Comparison of ENCODE assay signal across 8 cellular contexts in the genomic region with DNA sequence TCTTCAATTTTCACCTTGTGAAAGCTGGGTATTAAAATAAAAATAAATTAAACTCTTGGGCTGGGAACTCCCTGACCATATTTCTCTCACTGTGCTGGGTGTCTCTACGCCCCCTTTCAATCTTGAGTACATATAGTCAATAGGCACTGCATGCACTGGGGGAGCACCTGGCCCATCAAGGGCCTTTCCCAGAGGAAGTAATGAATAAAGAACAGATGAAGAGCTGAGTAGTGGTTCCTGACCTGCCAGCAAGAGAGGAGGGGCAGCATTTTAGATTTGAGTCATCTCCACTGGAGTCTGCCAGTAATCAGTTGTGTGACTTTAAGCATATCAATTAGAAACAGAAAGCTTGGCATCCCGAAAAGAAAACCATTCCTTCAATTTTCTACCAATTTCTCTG. TPM values are rescaled to one million over a fixed set of nuclear protein-coding genes. Genes with fewer than 3 reads are reported as not detected.
DNase-seq lines count a peak whose midpoint lies in the region; ATAC-seq, FAIRE-seq and TF ChIP-seq lines count a peak whose summit lies in the region.

No MANE protein-coding gene starts in this region.

- H3K9me3 ChIP-seq in tibial nerve = no peaks in the 10 kb centered on the region

- H3K27me3 ChIP-seq in tibial nerve = no peaks in the 10 kb centered on the region

- peaks cover 74% of the 10 kb centered on the region for H3K4me1 Mint-ChIP-seq in activated naive CD4-positive, alpha-beta T cell treated with anti-CD3 and anti-CD28 coated beads, Interleukin-2, amount 50 U/mL, for 24 hours

- peak overlapping the region; percentile 27 for H3K4me3 Mint-ChIP-seq in activated naive CD4-positive, alpha-beta T cell treated with anti-CD3 and anti-CD28 coated beads, Interleukin-2, amount 50 U/mL, for 24 hours

- H3K36me3 ChIP-seq in tibial nerve = no peaks in the 10 kb centered on the region

- H3K9me3 Mint-ChIP-seq in activated naive CD4-positive, alpha-beta T cell treated with anti-CD3 and anti-CD28 coated beads, Interleukin-2, amount 50 U/mL, for 24 hours = no peaks in the 10 kb centered on the region

- WGBS in tibial nerve, 2 donors = 81 to 87% methylated on average over 2 of the region's 2 CpGs

- no peak for FAIRE-seq in urothelium cell line (lab: Jason Lieb, UNC)

- no peak for TF ChIP-seq CTCF in tibial nerve (IDR thresholded peaks at IDR 0.05)

- H3K4me1 ChIP-seq in tibial nerve = peaks cover 0 to 25% (median under 1%) of the 10 kb centered on the region in 4 donors

- no peak overlapping the region for H3K27ac ChIP-seq in tibial nerve

- H3K27me3 Mint-ChIP-seq in activated naive CD4-positive, alpha-beta T cell treated with anti-CD3 and anti-CD28 coated beads, Interleukin-2, amount 50 U/mL, for 24 hours = no peaks in the 10 kb centered on the region

- ATAC-seq in GM19025 (IDR thresholded peaks at IDR 0.05; ENCODE audit: low read depth, unreplicated experiment) (peak; percentile 94), HG03108 (IDR thresholded peaks at IDR 0.05; ENCODE audit: unreplicated experiment) (peak; percentile 86)

- TF ChIP-seq EP300 in tibial nerve (IDR thresholded peaks at IDR 0.05) = no peak

- H3K36me3 Mint-ChIP-seq in activated naive CD4-positive, alpha-beta T cell treated with anti-CD3 and anti-CD28 coated beads, Interleukin-2, amount 50 U/mL, for 24 hours = peaks cover 17% of the 10 kb centered on the region

- no peak overlapping the region for H3K4me3 ChIP-seq in tibial nerve

- H3K27ac Mint-ChIP-seq in activated naive CD4-positive, alpha-beta T cell treated with anti-CD3 and anti-CD28 coated beads, Interleukin-2, amount 50 U/mL, for 24 hours = no peak overlapping the region

- DNase-seq in A172 (ENCODE audit: low spot score) (peak; percentile 85), Ammon's horn (ENCODE audit: low spot score) (no peak), tibial nerve (ENCODE audit: low spot score in 2 of 2) (no peak), urothelium cell line (ENCODE audit: low spot score) (no peak)
- DNase-seq in stimulated activated CD8-positive, alpha-beta memory T cell treated with anti-CD3 and anti-CD28 coated beads, Interleukin-4, amount 100 ng/mL, for 48 hours = peak; percentile 53

- TF ChIP-seq POLR2A in tibial nerve (IDR thresholded peaks at IDR 0.05) = no peak

RNA-seq across cellular contexts. Expression of a gene that starts 6.2 kb away (rescaled TPM):
- 155 and 158 TPM in 2 replicates for total RNA-seq in A172 (2014; rRNA removed; shearing (Covaris generic))
- 100 to 1,000 TPM in 1 of 4 donors, 10 to 100 TPM in 3; 61.4 to 111 (median 92.7) TPM for total RNA-seq in tibial nerve

RNA-seq across cellular contexts. Expression of a gene that starts 46.4 kb away (rescaled TPM):
- total RNA-seq in A172 (2014; rRNA removed; shearing (Covaris generic)) = 74.5 and 85.0 TPM in 2 replicates
- 10 to 100 TPM; 18.0 to 33.5 (median 24.2) TPM for total RNA-seq in tibial nerve

Comparison
In these comparisons a context has a peak if more than half of its experiments do, and no peak if none do; other contexts are left out.
1. DNase-seq: peak in A172 (single experiment) and stimulated activated CD8-positive, alpha-beta memory T cell treated with anti-CD3 and anti-CD28 coated beads, Interleukin-4, amount 100 ng/mL, for 48 hours (single experiment); none in Ammon's horn (single experiment), tibial nerve (0 of 2) and urothelium cell line (single experiment).